In genomic region chr20:59149678-59150504, GRCh38 we compare ENCODE assay signal across 9 cellular contexts. TPM values are rescaled to one million over a fixed set of nuclear protein-coding genes. Genes with fewer than 3 reads are reported as not detected.
DNase-seq lines count a peak whose midpoint lies in the region; ATAC-seq and TF ChIP-seq lines count a peak whose summit lies in the region.
"Had no signal": no experiment of that assay in that cellular context is flagged by ENCODE, and none has a peak within 500 bp of the region (broad histone marks: within the 10 kb centered on the region; RNA-seq: fewer than 3 reads in every experiment).

No MANE protein-coding gene starts in this region.

- H3K36me3 Mint-ChIP-seq in CD8-positive, alpha-beta T cell: peaks cover 24% of the 10 kb centered on the region
- peaks cover 10% of the 10 kb centered on the region for H3K36me3 Mint-ChIP-seq in T-helper 17 cell (ENCODE audit: low read depth)
- peaks cover 39% of the 10 kb centered on the region for H3K36me3 Mint-ChIP-seq in activated naive CD8-positive, alpha-beta T cell treated with anti-CD3 and anti-CD28 coated beads for 36 hours

- H3K4me1 ChIP-seq in CD8-positive, alpha-beta T cell (ENCODE audit: insufficient read depth, low read length): peaks cover 94% of the 10 kb centered on the region
- H3K4me1 ChIP-seq in skeletal muscle tissue (ENCODE audit: control insufficient read depth in 3 of 3, insufficient read depth in 3 of 3, low read length in 3 of 3) (peaks cover 36 to 53% (median 47%) of the 10 kb centered on the region in 3 donors), PC-3 (ENCODE audit: insufficient read depth, low read length) (no peaks in the 10 kb centered on the region)
- H3K4me1 ChIP-seq: HAP-1 had no signal

- no peaks in the 10 kb centered on the region for H3K9me3 Mint-ChIP-seq in CD8-positive, alpha-beta T cell
- no peaks in the 10 kb centered on the region for H3K9me3 Mint-ChIP-seq in activated naive CD8-positive, alpha-beta T cell treated with anti-CD3 and anti-CD28 coated beads for 36 hours

- ATAC-seq in CD8-positive, alpha-beta T cell: peak; percentile 74
- ATAC-seq in T-helper 17 cell: peak; percentile 84
- ATAC-seq in PC-3: no peak

- no peaks in the 10 kb centered on the region for H3K9me2 ChIP-seq in PC-3 (replicated peaks; ENCODE audit: low read length)

- H3K4me3 ChIP-seq in CD8-positive, alpha-beta T cell (ENCODE audit: low read depth, low read length): peak overlapping the region; percentile 21
- H3K4me3 ChIP-seq in skeletal muscle tissue (ENCODE audit: low read length in 3 of 3) (no peak overlapping the region), PC-3 (ENCODE audit: low read length) (no peak overlapping the region)
- H3K4me3 ChIP-seq: HAP-1 had no signal

- H3K4me2 ChIP-seq in PC-3 (ENCODE audit: low read length): no peak overlapping the region

- BruUV-seq in PC-3 (replicated peaks; lab: Mats Ljungman, UMichigan): no TSS peak

- no peaks in the 10 kb centered on the region for H3K36me3 ChIP-seq in CD8-positive, alpha-beta T cell (ENCODE audit: insufficient read depth, low read length)
- H3K36me3 ChIP-seq in skeletal muscle tissue (ENCODE audit: control insufficient read depth in 3 of 3, insufficient read depth in 3 of 3, low read length in 3 of 3): no peaks in the 10 kb centered on the region
- no peaks in the 10 kb centered on the region for H3K36me3 ChIP-seq in PC-3 (ENCODE audit: low read depth, low read length)
- H3K36me3 ChIP-seq: HAP-1 had no signal

- no peak for TF ChIP-seq CTCF in CD8-positive, alpha-beta T cell (IDR thresholded peaks at IDR 0.05)
- no peak for TF ChIP-seq CTCF in PC-3 (conservative IDR thresholded peaks at IDR 0.05; ENCODE audit: low read depth, low read length)

- intact Hi-C loops in CD8-positive, alpha-beta T cell (cut with DNase I, micrococcal nuclease): loop anchor here (1.0 to 10.0 kb wide), 12 partner anchors 9 to 1755 kb away; partner anchors contain the start of genes RAB22A (in 2 of the 2), PRELID3B (in 1 of the 2), RBM38 (in 1 of the 2) and STX16 (in 1 of the 2)
- intact Hi-C loops in PC-3 (cut with micrococcal nuclease): no loop called here

- no peak overlapping the region for H2AFZ ChIP-seq in PC-3 (ENCODE audit: low read length)

- H3K27me3 ChIP-seq in CD8-positive, alpha-beta T cell (ENCODE audit: insufficient read depth, low read length): no peaks in the 10 kb centered on the region
- H3K27me3 ChIP-seq in skeletal muscle tissue (ENCODE audit: control insufficient read depth in 3 of 3, insufficient read depth in 3 of 3, low read length in 3 of 3) (peaks cover 0 to 3% (median 0%) of the 10 kb centered on the region in 3 donors), PC-3 (ENCODE audit: low read length) (peaks cover 96% of the 10 kb centered on the region)

- POLR2A ChIA-PET in CD8-positive, alpha-beta T cell (lab: Charles Lee): interaction anchor here (0.8 to 3.6 kb wide), 5 partner anchors 10 to 62 kb away, joined by 3 to 19 read pairs (median 4); no protein-coding TSS in a partner anchor
- POLR2A ChIA-PET in PC-3 (lab: Charles Lee; ENCODE audit: unreplicated experiment): no interaction called here

- DNase-seq in CD8-positive, alpha-beta T cell: peak; percentile 66 to 86 (median 77)
- peak; percentile 51 to 69 (median 64) for DNase-seq in T-helper 17 cell
- peak; percentile 76 for DNase-seq in activated naive CD8-positive, alpha-beta T cell treated with anti-CD3 and anti-CD28 coated beads for 36 hours
- DNase-seq in PC-3: no peak
- DNase-seq in NCI-H2196 (lab: John Stamatoyannopoulos, UW; ENCODE audit: unreplicated experiment): no peak
- DNase-seq in NCI-H82 treated with DMSO at 0.1 percent for 48 hours (lab: John Stamatoyannopoulos, UW; ENCODE audit: unreplicated experiment): no peak
- no peak for DNase-seq in kidney tubule cell (ENCODE audit: low spot score)

- H3K27ac ChIP-seq in CD8-positive, alpha-beta T cell (ENCODE audit: low read depth, low read length): peak overlapping the region; percentile 90
- H3K27ac ChIP-seq in skeletal muscle tissue (ENCODE audit: low read depth, low read length): peak overlapping the region; percentile 42
- no peak overlapping the region for H3K27ac ChIP-seq in PC-3 (ENCODE audit: low read length)

- H3F3A ChIP-seq in PC-3 (ENCODE audit: low read length, unreplicated experiment): no peaks in the 10 kb centered on the region

- no peaks in the 10 kb centered on the region for H3K79me2 ChIP-seq in PC-3 (ENCODE audit: low read length)

- H3K9me3 ChIP-seq in CD8-positive, alpha-beta T cell (ENCODE audit: low read length): no peaks in the 10 kb centered on the region
- H3K9me3 ChIP-seq in T-helper 17 cell (ENCODE audit: control insufficient read depth, low read length, poor library complexity, severe bottlenecking) (no peaks in the 10 kb centered on the region), skeletal muscle tissue (ENCODE audit: control insufficient read depth in 3 of 3, low read length in 3 of 3) (no peaks in the 10 kb centered on the region), PC-3 (ENCODE audit: low read length) (no peaks in the 10 kb centered on the region)
- H3K9me3 ChIP-seq: HAP-1 had no signal

- peaks cover 94% of the 10 kb centered on the region for H3K4me1 Mint-ChIP-seq in CD8-positive, alpha-beta T cell (ENCODE audit: low read depth)
- H3K4me1 Mint-ChIP-seq in T-helper 17 cell: peaks cover 86% of the 10 kb centered on the region
- peaks cover 82% of the 10 kb centered on the region for H3K4me1 Mint-ChIP-seq in activated naive CD8-positive, alpha-beta T cell treated with anti-CD3 and anti-CD28 coated beads for 36 hours

- no peaks in the 10 kb centered on the region for H4K20me1 ChIP-seq in PC-3 (ENCODE audit: low read length)

- H3K9ac ChIP-seq in skeletal muscle tissue (ENCODE audit: low read depth in 1 of 3, low read length in 3 of 3) (no peak overlapping the region), PC-3 (ENCODE audit: low read length) (no peak overlapping the region)

- H3K27ac Mint-ChIP-seq in CD8-positive, alpha-beta T cell: peak overlapping the region; percentile 95
- peak overlapping the region; percentile 100 for H3K27ac Mint-ChIP-seq in T-helper 17 cell
- H3K27ac Mint-ChIP-seq in activated naive CD8-positive, alpha-beta T cell treated with anti-CD3 and anti-CD28 coated beads for 36 hours: peak overlapping the region; percentile 98

- CTCF ChIA-PET in CD8-positive, alpha-beta T cell (lab: Charles Lee): interaction anchor here (1.1 to 2.6 kb wide), 6 partner anchors 9 to 255 kb away, joined by 4 to 6 read pairs (median 6); partner anchors contain the start of gene ZNF831
- CTCF ChIA-PET in PC-3 (lab: Charles Lee): no interaction called here

- no peaks in the 10 kb centered on the region for H3K27me3 Mint-ChIP-seq in CD8-positive, alpha-beta T cell (ENCODE audit: low read depth)
- no peaks in the 10 kb centered on the region for H3K27me3 Mint-ChIP-seq in T-helper 17 cell
- H3K27me3 Mint-ChIP-seq in activated naive CD8-positive, alpha-beta T cell treated with anti-CD3 and anti-CD28 coated beads for 36 hours: no peaks in the 10 kb centered on the region

- H3K4me3 Mint-ChIP-seq in CD8-positive, alpha-beta T cell: peak overlapping the region; percentile 71
- H3K4me3 Mint-ChIP-seq in T-helper 17 cell: peak overlapping the region; percentile 89
- H3K4me3 Mint-ChIP-seq in activated naive CD8-positive, alpha-beta T cell treated with anti-CD3 and anti-CD28 coated beads for 36 hours: peak overlapping the region; percentile 71

RNA-seq across cellular contexts. Expression of gene ZNF831, which starts 13.7 kb away (rescaled TPM):
- total RNA-seq in CD8-positive, alpha-beta T cell: 10 to 100 TPM; 15.3 to 16.3 TPM
- 10 to 100 TPM; 37.8 to 42.0 TPM for total RNA-seq in T-helper 17 cell
- 1 to 10 TPM; 6.5 to 6.9 TPM for total RNA-seq in activated naive CD8-positive, alpha-beta T cell treated with anti-CD3 and anti-CD28 coated beads for 36 hours
- under 0.01 TPM for total RNA-seq in skeletal muscle tissue
- total RNA-seq in PC-3 (2014; rRNA removed): not detected in 2 replicates

Comparison
In these comparisons a context has a peak if more than half of its experiments do, and no peak if none do; other contexts are left out.
1. DNase-seq: peak in CD8-positive, alpha-beta T cell (7 of 7), T-helper 17 cell (3 of 3) and activated naive CD8-positive, alpha-beta T cell treated with anti-CD3 and anti-CD28 coated beads for 36 hours (single experiment); none in PC-3 (single experiment), NCI-H2196 (single experiment), NCI-H82 treated with DMSO at 0.1 percent for 48 hours (single experiment) and kidney tubule cell (single experiment).
2. Peak in every context shown above with its lines, with median percentiles within 50 percentile points of each other: H3K27ac Mint-ChIP-seq and H3K4me3 Mint-ChIP-seq.